Comparison of ENCODE assay signal across 9 cellular contexts in genomic region chr12:111304642-111305071, GRCh38.
DNase-seq lines count a peak whose midpoint lies in the region; ATAC-seq and TF ChIP-seq lines count a peak whose summit lies in the region.
"Had no signal": no experiment of that assay in that cellular context is flagged by ENCODE, and none has a peak within 500 bp of the region (broad histone marks: within the 10 kb centered on the region; RNA-seq: fewer than 3 reads in every experiment).

No MANE protein-coding gene starts in this region.

- H3K27me3 ChIP-seq in Peyer's patch (no peaks in the 10 kb centered on the region), colonic mucosa (no peaks in the 10 kb centered on the region), ovary (no peaks in the 10 kb centered on the region)

- 54 to 67% (median 57%) methylated on average over 3 of the region's 3 CpGs for WGBS in ovary, 3 donors

- H3K36me3 ChIP-seq in Peyer's patch, result no peaks in the 10 kb centered on the region
- H3K36me3 ChIP-seq in colonic mucosa, result no peaks in the 10 kb centered on the region
- H3K36me3 ChIP-seq in ovary, result no peaks in the 10 kb centered on the region

- peaks cover 0 to 25% (median 12%) of the 10 kb centered on the region in 4 donors for H3K9me3 ChIP-seq in Peyer's patch
- no peaks in the 10 kb centered on the region for H3K9me3 ChIP-seq in colonic mucosa
- peaks cover 0 to 16% of the 10 kb centered on the region in 2 donors for H3K9me3 ChIP-seq in ovary

- no peak for TF ChIP-seq EP300 in ovary (IDR thresholded peaks at IDR 0.05)

- H3K9ac ChIP-seq in colonic mucosa (ENCODE audit: low read depth in 2 of 2, low read length in 2 of 2), result no peak overlapping the region

- ATAC-seq in HG02642 (IDR thresholded peaks at IDR 0.05; ENCODE audit: poor library complexity, unreplicated experiment), result no peak

- no peak overlapping the region for H3K4me3 ChIP-seq in Peyer's patch
- H3K4me3 ChIP-seq in colonic mucosa, result no peak overlapping the region
- H3K4me3 ChIP-seq in ovary, result no peak overlapping the region

- intact Hi-C loops in colonic mucosa (cut with DNase I), result no loop called here
- intact Hi-C loops in ovary (cut with DNase I), result loop anchor here in 2 of 4 donors (5.0 to 10.0 kb wide), 2 partner anchors 362 to 410 kb away; no protein-coding TSS in a partner anchor

- DNase-seq in DMS 273 (lab: John Stamatoyannopoulos, UW; ENCODE audit: unreplicated experiment), result peak; percentile 59
- no peak for DNase-seq in DMS 273 treated with DMSO at 0.1 percent for 48 hours (lab: John Stamatoyannopoulos, UW)
- no peak for DNase-seq in Peyer's patch
- DNase-seq in colonic mucosa, result no peak
- DNase-seq in stimulated activated CD4-positive, alpha-beta T cell treated with anti-CD3 and anti-CD28 coated beads, Interleukin-15, amount 100 ng/mL, for 48 hours (ENCODE audit: low read depth in 2 of 2), result peak; percentile 38 to 39
- DNase-seq in ovary, result no peak
- DNase-seq in inferior parietal cortex (ENCODE audit: extremely low spot score), result no peak
- DNase-seq: activated B cell treated with CpG ODN at 0.5 μM for 24 hours had no signal

- H3K4me1 ChIP-seq in Peyer's patch (no peaks in the 10 kb centered on the region), colonic mucosa (no peaks in the 10 kb centered on the region), ovary (ENCODE audit: insufficient read depth) (no peaks in the 10 kb centered on the region)

- H3K27ac ChIP-seq in Peyer's patch (no peak overlapping the region), colonic mucosa (no peak overlapping the region), ovary (no peak overlapping the region)

- TF ChIP-seq POLR2A in Peyer's patch (IDR thresholded peaks at IDR 0.05) (no peak), ovary (IDR thresholded peaks at IDR 0.05) (no peak)

- TF ChIP-seq CTCF in Peyer's patch (IDR thresholded peaks at IDR 0.05) (peak in 5 of 6 experiments; percentile 6 to 42 (median 29)), colonic mucosa (IDR thresholded peaks at IDR 0.05) (peak; percentile 43), ovary (IDR thresholded peaks at IDR 0.05) (no peak)

Comparison
In these comparisons a context has a peak if more than half of its experiments do, and no peak if none do; other contexts are left out.
1. DNase-seq: peak in DMS 273 (single experiment) and stimulated activated CD4-positive, alpha-beta T cell treated with anti-CD3 and anti-CD28 coated beads, Interleukin-15, amount 100 ng/mL, for 48 hours (2 of 2); none in DMS 273 treated with DMSO at 0.1 percent for 48 hours (single experiment), Peyer's patch (0 of 3), colonic mucosa (single experiment), ovary (0 of 5) and inferior parietal cortex (single experiment).
2. CTCF ChIP-seq: peak in Peyer's patch (5 of 6) and colonic mucosa (single experiment); none in ovary (0 of 3).